In genomic region chr14:66982247-66982646, GRCh38 we compare ENCODE assay signal across 22 cellular contexts.
"Had no signal": no experiment of that assay in that cellular context is flagged by ENCODE, and none has a peak within 500 bp of the region (broad histone marks: within the 10 kb centered on the region; RNA-seq: fewer than 3 reads in every experiment).

No MANE protein-coding gene starts in this region.

- H3K27ac ChIP-seq: esophagus squamous epithelium, lower lobe of right lung, psoas muscle, skin epidermis, spleen, testis, tibial nerve, upper lobe of left lung had no signal

- DNase-seq: cortex of kidney; effector memory CD8-positive, alpha-beta T cell; erythroblast; esophagus squamous epithelium; hypothalamus; immature natural killer cell; left ventricle myocardium superior; lower lobe of right lung; naive thymus-derived CD8-positive, alpha-beta T cell; nephron progenitor cell; nucleus accumbens; psoas muscle; spleen; stimulated activated CD4-positive, alpha-beta T cell treated with anti-CD3 and anti-CD28 coated beads, Interleukin-4, amount 100 ng/mL, for 4 hours; stimulated activated naive CD8-positive, alpha-beta T cell treated with anti-CD3 and anti-CD28 coated beads, Interleukin-15, Interleukin-2, amounts not matched to agents 100 U/mL and 50 U/mL, for 24 hours; substantia nigra; testis; upper lobe of left lung had no signal

- H3K36me3 ChIP-seq: esophagus squamous epithelium, lower lobe of right lung, spleen, upper lobe of left lung had no signal

- H3K4me1 ChIP-seq: esophagus squamous epithelium, lower lobe of right lung, psoas muscle, spleen, testis, tibial nerve, upper lobe of left lung had no signal

- H3K9me3 ChIP-seq: esophagus squamous epithelium, lower lobe of right lung, psoas muscle, spleen, testis, tibial nerve, upper lobe of left lung had no signal

- ATAC-seq: effector memory CD8-positive, alpha-beta T cell; left ventricle myocardium superior; lower lobe of right lung; naive thymus-derived CD8-positive, alpha-beta T cell; psoas muscle; right cardiac atrium; stimulated activated memory B cell treated with anti-CD40 and anti-IgM and Interleukin-4, amounts not matched to agents 10 μg/mL and 1 μg/mL and 100 μg/mL, for 72 hours; stimulated activated naive CD8-positive, alpha-beta T cell treated with anti-CD3 and anti-CD28 coated beads, Interleukin-15, Interleukin-2, amounts not matched to agents 100 U/mL and 50 U/mL, for 24 hours had no signal

- H3K4me3 ChIP-seq: esophagus squamous epithelium, lower lobe of right lung, psoas muscle, skin epidermis, spleen, testis, tibial nerve, upper lobe of left lung had no signal

- H3K27me3 ChIP-seq: esophagus squamous epithelium, spleen, testis, tibial nerve, upper lobe of left lung had no signal
